39 cellular contexts compared by ENCODE assay signal in genomic region chr13:112363867-112364528, GRCh38. TPM values are rescaled to one million over a fixed set of nuclear protein-coding genes. Genes with fewer than 3 reads are reported as not detected.
"Had no signal": no experiment of that assay in that cellular context is flagged by ENCODE, and none has a peak within 500 bp of the region (broad histone marks: within the 10 kb centered on the region; RNA-seq: fewer than 3 reads in every experiment).

No MANE protein-coding gene starts in this region.

- DNase-seq: activated CD4-positive, alpha-beta memory T cell treated with anti-CD3 and anti-CD28 coated beads, Interleukin-2, amount 10 ng/mL, durations not matched to agents 7 days and 5 days; activated CD4-positive, alpha-beta T cell treated with anti-CD3 and anti-CD28 coated beads for 36 hours; activated CD4-positive, alpha-beta T cell treated with anti-CD3 and anti-CD28 coated beads, Interleukin-2, amount 10 ng/mL, durations not matched to agents 24 days and 14 days; activated CD4-positive, alpha-beta T cell treated with anti-CD3 and anti-CD28 coated beads, Interleukin-2, amount 50 U/mL, for 4 hours; activated CD4-positive, CD25-positive, alpha-beta regulatory T cell; activated CD4-positive, CD25-positive, alpha-beta regulatory T cell treated with anti-CD3 and anti-CD28 coated beads, Interleukin-2, amount 50 U/mL, for 72 hours; activated CD8-positive, alpha-beta memory T cell treated with anti-CD3 and anti-CD28 coated beads, Interleukin-2, amount 50 U/mL, for 48 hours; activated gamma-delta T cell; activated naive CD4-positive, alpha-beta T cell; activated naive CD8-positive, alpha-beta T cell treated with anti-CD3 and anti-CD28 coated beads for 36 hours; activated naive CD8-positive, alpha-beta T cell treated with anti-CD3 and anti-CD28 coated beads, Interleukin-2, amount 50 U/mL, for 24 hours; activated T-cell treated with anti-CD3 and anti-CD28 coated beads for 4 hours; activated T-cell treated with anti-CD3 and anti-CD28 coated beads, Interleukin-2, amount 50 U/mL, for 24 hours; activated T-cell treated with anti-CD3 and anti-CD28 coated beads, Interleukin-2, amount 50 U/mL, for 72 hours; adrenal gland; amygdala; aorta; body of pancreas; caudate nucleus; cortex of kidney; dermis blood vessel endothelial cell; effector CD4-positive, alpha-beta T cell; effector memory CD8-positive, alpha-beta T cell; erythroblast; esophagus squamous epithelium; foreskin melanocyte; heart right ventricle; T-helper 1 cell; T-helper 17 cell; T1000; WERI-Rb-1 had no signal

- H3K27ac Mint-ChIP-seq: activated CD4-positive, alpha-beta memory T cell treated with anti-CD3 and anti-CD28 coated beads, Interleukin-2, amount 10 ng/mL, durations not matched to agents 7 days and 5 days; activated CD4-positive, alpha-beta T cell treated with anti-CD3 and anti-CD28 coated beads for 36 hours; activated CD4-positive, alpha-beta T cell treated with anti-CD3 and anti-CD28 coated beads, Interleukin-2, amount 10 ng/mL, durations not matched to agents 24 days and 14 days; activated naive CD4-positive, alpha-beta T cell treated with anti-CD3 and anti-CD28 coated beads, Interleukin-2, amount 50 U/mL, for 24 hours; activated naive CD8-positive, alpha-beta T cell treated with anti-CD3 and anti-CD28 coated beads for 36 hours; activated naive CD8-positive, alpha-beta T cell treated with anti-CD3 and anti-CD28 coated beads, Interleukin-2, amount 50 U/mL, for 24 hours; activated T-cell treated with anti-CD3 and anti-CD28 coated beads, Interleukin-2, amount 50 U/mL, for 24 hours; activated T-cell treated with anti-CD3 and anti-CD28 coated beads, Interleukin-2, amount 50 U/mL, for 72 hours; effector memory CD8-positive, alpha-beta T cell; T-helper 17 cell; T-helper 2 cell treated with Interferon-gamma antibody and Interleukin-4, amounts not matched to agents 5 μg/mL and 100 μg/mL, for 36 hours had no signal

- H3K4me3 Mint-ChIP-seq: activated CD4-positive, alpha-beta memory T cell treated with anti-CD3 and anti-CD28 coated beads, Interleukin-2, amount 10 ng/mL, durations not matched to agents 7 days and 5 days; activated CD4-positive, alpha-beta T cell treated with anti-CD3 and anti-CD28 coated beads for 36 hours; activated CD4-positive, alpha-beta T cell treated with anti-CD3 and anti-CD28 coated beads, Interleukin-2, amount 10 ng/mL, durations not matched to agents 24 days and 14 days; activated naive CD4-positive, alpha-beta T cell treated with anti-CD3 and anti-CD28 coated beads, Interleukin-2, amount 50 U/mL, for 24 hours; activated naive CD8-positive, alpha-beta T cell treated with anti-CD3 and anti-CD28 coated beads for 36 hours; activated naive CD8-positive, alpha-beta T cell treated with anti-CD3 and anti-CD28 coated beads, Interleukin-2, amount 50 U/mL, for 24 hours; activated T-cell treated with anti-CD3 and anti-CD28 coated beads, Interleukin-2, amount 50 U/mL, for 24 hours; activated T-cell treated with anti-CD3 and anti-CD28 coated beads, Interleukin-2, amount 50 U/mL, for 72 hours; effector memory CD8-positive, alpha-beta T cell; T-helper 17 cell; T-helper 2 cell treated with Interferon-gamma antibody and Interleukin-4, amounts not matched to agents 5 μg/mL and 100 μg/mL, for 36 hours had no signal

- H3K4me3 ChIP-seq: adrenal gland, body of pancreas, esophagus squamous epithelium, gastroesophageal sphincter, heart right ventricle had no signal

- H3K4me1 ChIP-seq: adrenal gland, body of pancreas, esophagus squamous epithelium, gastroesophageal sphincter, heart right ventricle had no signal

- FAIRE-seq: colon had no signal

- H3K27me3 ChIP-seq: body of pancreas had no signal

- H3K27me3 Mint-ChIP-seq: activated CD4-positive, alpha-beta memory T cell treated with anti-CD3 and anti-CD28 coated beads, Interleukin-2, amount 10 ng/mL, durations not matched to agents 7 days and 5 days; activated CD4-positive, alpha-beta T cell treated with anti-CD3 and anti-CD28 coated beads, Interleukin-2, amount 10 ng/mL, durations not matched to agents 24 days and 14 days; T-helper 17 cell had no signal

- H3K9me3 Mint-ChIP-seq: activated CD4-positive, alpha-beta T cell treated with anti-CD3 and anti-CD28 coated beads, Interleukin-2, amount 10 ng/mL, durations not matched to agents 24 days and 14 days had no signal

- H3K36me3 ChIP-seq: adrenal gland, esophagus squamous epithelium, gastroesophageal sphincter, heart right ventricle, WERI-Rb-1 had no signal

- H3K9me3 ChIP-seq: adrenal gland had no signal

- H3K36me3 Mint-ChIP-seq: activated naive CD4-positive, alpha-beta T cell treated with anti-CD3 and anti-CD28 coated beads, Interleukin-2, amount 50 U/mL, for 24 hours; activated naive CD8-positive, alpha-beta T cell treated with anti-CD3 and anti-CD28 coated beads for 36 hours had no signal

- H3K27ac ChIP-seq: adrenal gland, body of pancreas, esophagus squamous epithelium, gastroesophageal sphincter, heart right ventricle, WERI-Rb-1 had no signal

- ATAC-seq: activated CD4-positive, alpha-beta T cell treated with anti-CD3 and anti-CD28 coated beads for 36 hours; activated naive CD8-positive, alpha-beta T cell treated with anti-CD3 and anti-CD28 coated beads, Interleukin-2, amount 50 U/mL, for 24 hours; activated T-cell treated with anti-CD3 and anti-CD28 coated beads, Interleukin-2, amount 50 U/mL, for 72 hours; body of pancreas; effector memory CD8-positive, alpha-beta T cell; gastroesophageal sphincter; heart right ventricle; T-helper 17 cell had no signal

- H3K4me1 Mint-ChIP-seq: activated CD4-positive, alpha-beta memory T cell treated with anti-CD3 and anti-CD28 coated beads, Interleukin-2, amount 10 ng/mL, durations not matched to agents 7 days and 5 days; activated CD4-positive, alpha-beta T cell treated with anti-CD3 and anti-CD28 coated beads for 36 hours; activated CD4-positive, alpha-beta T cell treated with anti-CD3 and anti-CD28 coated beads, Interleukin-2, amount 10 ng/mL, durations not matched to agents 24 days and 14 days; activated naive CD4-positive, alpha-beta T cell treated with anti-CD3 and anti-CD28 coated beads, Interleukin-2, amount 50 U/mL, for 24 hours; activated naive CD8-positive, alpha-beta T cell treated with anti-CD3 and anti-CD28 coated beads for 36 hours; activated naive CD8-positive, alpha-beta T cell treated with anti-CD3 and anti-CD28 coated beads, Interleukin-2, amount 50 U/mL, for 24 hours; T-helper 17 cell had no signal

RNA-seq across cellular contexts. Expression of gene SPACA7, which starts 12.2 kb away (rescaled TPM):
- total RNA-seq: activated CD4-positive, alpha-beta memory T cell treated with anti-CD3 and anti-CD28 coated beads, Interleukin-2, amount 10 ng/mL, durations not matched to agents 7 days and 5 days; activated CD4-positive, alpha-beta T cell treated with anti-CD3 and anti-CD28 coated beads for 36 hours; activated CD4-positive, alpha-beta T cell treated with anti-CD3 and anti-CD28 coated beads, Interleukin-2, amount 10 ng/mL, durations not matched to agents 24 days and 14 days; activated naive CD8-positive, alpha-beta T cell treated with anti-CD3 and anti-CD28 coated beads for 36 hours; activated T-cell treated with anti-CD3 and anti-CD28 coated beads, Interleukin-2, amount 50 U/mL, for 72 hours; adrenal gland; body of pancreas; chondrocyte; dermis blood vessel endothelial cell; esophagus squamous epithelium; fibroblast of lung; fibroblast of villous mesenchyme; gastroesophageal sphincter; glomerular endothelial cell; heart right ventricle; T-helper 17 cell had no signal
- polyA plus RNA-seq: adrenal gland, aorta, fibroblast of lung, heart right ventricle had no signal
